Comparison of ENCODE assay signal across 1 cellular context in the genomic region with DNA sequence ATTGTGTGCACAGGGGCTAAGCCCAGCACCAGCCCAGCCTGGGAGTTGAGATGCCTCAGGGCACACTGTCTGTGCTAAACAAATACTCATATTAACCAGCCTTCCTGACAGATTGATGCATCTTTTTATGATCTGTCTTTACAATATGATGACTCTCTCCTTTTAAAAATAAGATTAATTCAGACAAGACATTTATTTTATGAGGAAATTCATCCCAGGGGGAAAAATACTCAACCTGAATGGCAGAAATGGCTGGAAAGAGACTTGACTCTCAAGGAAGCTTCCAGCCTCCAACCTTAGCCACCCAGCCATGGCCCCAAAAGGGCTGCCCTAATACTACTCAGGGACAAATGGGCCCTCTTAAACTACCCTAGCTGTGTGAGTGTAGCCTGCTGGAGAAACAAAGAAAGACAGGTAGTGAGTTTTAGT.
TF ChIP-seq lines count a peak whose summit lies in the region.

No MANE protein-coding gene starts in this region.

TF ChIP-seq in HEK293, 187 proteins besides CTCF, POLR2A, EP300 and RAD21 (continued from another document and continues in another):
- TF ChIP-seq ZNF26 (tag by site-specific recombination; IDR thresholded peaks at IDR 0.05) (no peak), PATZ1 (tag by site-specific recombination; IDR thresholded peaks at IDR 0.05) (no peak), ZNF354C (tag by site-specific recombination; IDR thresholded peaks at IDR 0.05; ENCODE audit: borderline replicate concordance, low read depth) (no peak), ZNF24 (tag by site-specific recombination; IDR thresholded peaks at IDR 0.05) (no peak), KLF17 (tag by site-specific recombination; IDR thresholded peaks at IDR 0.05) (no peak), ZNF341 (tag by site-specific recombination; IDR thresholded peaks at IDR 0.05; ENCODE audit: low read depth) (no peak), ZNF155 (tag by site-specific recombination; IDR thresholded peaks at IDR 0.05) (no peak), KLF16 (tag by site-specific recombination; IDR thresholded peaks at IDR 0.05) (no peak), ZNF10 (tag by site-specific recombination; IDR thresholded peaks at IDR 0.05) (no peak), ZNF248 (tag by site-specific recombination; IDR thresholded peaks at IDR 0.05) (no peak), ZNF274 (IDR thresholded peaks at IDR 0.05; ENCODE audit: low read length) (no peak), ZNF274 (tag by site-specific recombination; IDR thresholded peaks at IDR 0.05; ENCODE audit: borderline replicate concordance) (no peak), ZNF561 (tag by site-specific recombination; IDR thresholded peaks at IDR 0.05; ENCODE audit: borderline replicate concordance) (peak; percentile 73; the same call in 1 of the 2 replicates), ZNF239 (tag by site-specific recombination; IDR thresholded peaks at IDR 0.05) (no peak), ZNF670 (tag by site-specific recombination; IDR thresholded peaks at IDR 0.05; ENCODE audit: low read depth) (no peak), ZNF146 (tag by site-specific recombination; IDR thresholded peaks at IDR 0.05) (no peak), HOXC10 (CRISPR knock-in tag; IDR thresholded peaks at IDR 0.05) (no peak), ZSCAN4 (tag by site-specific recombination; IDR thresholded peaks at IDR 0.05) (no peak), SP2 (tag by site-specific recombination; IDR thresholded peaks at IDR 0.05) (no peak), GLI4 (tag by site-specific recombination; IDR thresholded peaks at IDR 0.05) (no peak), FEZF1 (tag by site-specific recombination; IDR thresholded peaks at IDR 0.05) (peak; percentile 44; the same call in 1 of the 2 replicates), ZNF202 (tag by site-specific recombination; IDR thresholded peaks at IDR 0.05; ENCODE audit: borderline replicate concordance) (no peak), TRIM28 (IDR thresholded peaks at IDR 0.05; ENCODE audit: borderline replicate concordance, low read length) (no peak), ZNF16 (tag by site-specific recombination; IDR thresholded peaks at IDR 0.05; ENCODE audit: low read depth) (no peak), ZNF335 (tag by site-specific recombination; conservative IDR thresholded peaks at IDR 0.05) (no peak), ZNF596 (tag by site-specific recombination; IDR thresholded peaks at IDR 0.05) (no peak), ZNF645 (tag by site-specific recombination; IDR thresholded peaks at IDR 0.05) (no peak), ZNF350 (tag by site-specific recombination; IDR thresholded peaks at IDR 0.05) (no peak), ZNF580 (tag by site-specific recombination; IDR thresholded peaks at IDR 0.05) (0 out of 2 replicates have a peak, but pooled peaks have one; percentile 29), ZEB2 (tag by site-specific recombination; IDR thresholded peaks at IDR 0.05) (0 out of 2 replicates have a peak, but pooled peaks have one; percentile 28), INSM2 (tag by site-specific recombination; IDR thresholded peaks at IDR 0.05) (peak; percentile 40; the same call in 1 of the 2 replicates), ZNF324 (tag by site-specific recombination; IDR thresholded peaks at IDR 0.05) (no peak), ZBTB49 (tag by site-specific recombination; IDR thresholded peaks at IDR 0.05; ENCODE audit: low read depth) (no peak), ZNF843 (tag by site-specific recombination; IDR thresholded peaks at IDR 0.05) (peak; percentile 83), ZNF169 (tag by site-specific recombination; IDR thresholded peaks at IDR 0.05) (no peak), ZFHX2 (tag by site-specific recombination; conservative IDR thresholded peaks at IDR 0.05) (no peak)
- TF ChIP-seq, protein P1, sequence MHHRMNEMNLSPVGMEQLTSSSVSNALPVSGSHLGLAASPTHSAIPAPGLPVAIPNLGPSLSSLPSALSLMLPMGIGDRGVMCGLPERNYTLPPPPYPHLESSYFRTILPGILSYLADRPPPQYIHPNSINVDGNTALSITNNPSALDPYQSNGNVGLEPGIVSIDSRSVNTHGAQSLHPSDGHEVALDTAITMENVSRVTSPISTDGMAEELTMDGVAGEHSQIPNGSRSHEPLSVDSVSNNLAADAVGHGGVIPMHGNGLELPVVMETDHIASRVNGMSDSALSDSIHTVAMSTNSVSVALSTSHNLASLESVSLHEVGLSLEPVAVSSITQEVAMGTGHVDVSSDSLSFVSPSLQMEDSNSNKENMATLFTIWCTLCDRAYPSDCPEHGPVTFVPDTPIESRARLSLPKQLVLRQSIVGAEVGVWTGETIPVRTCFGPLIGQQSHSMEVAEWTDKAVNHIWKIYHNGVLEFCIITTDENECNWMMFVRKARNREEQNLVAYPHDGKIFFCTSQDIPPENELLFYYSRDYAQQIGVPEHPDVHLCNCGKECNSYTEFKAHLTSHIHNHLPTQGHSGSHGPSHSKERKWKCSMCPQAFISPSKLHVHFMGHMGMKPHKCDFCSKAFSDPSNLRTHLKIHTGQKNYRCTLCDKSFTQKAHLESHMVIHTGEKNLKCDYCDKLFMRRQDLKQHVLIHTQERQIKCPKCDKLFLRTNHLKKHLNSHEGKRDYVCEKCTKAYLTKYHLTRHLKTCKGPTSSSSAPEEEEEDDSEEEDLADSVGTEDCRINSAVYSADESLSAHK (tag by site-specific recombination; IDR thresholded peaks at IDR 0.05): no peak
- TF ChIP-seq, protein P2, sequence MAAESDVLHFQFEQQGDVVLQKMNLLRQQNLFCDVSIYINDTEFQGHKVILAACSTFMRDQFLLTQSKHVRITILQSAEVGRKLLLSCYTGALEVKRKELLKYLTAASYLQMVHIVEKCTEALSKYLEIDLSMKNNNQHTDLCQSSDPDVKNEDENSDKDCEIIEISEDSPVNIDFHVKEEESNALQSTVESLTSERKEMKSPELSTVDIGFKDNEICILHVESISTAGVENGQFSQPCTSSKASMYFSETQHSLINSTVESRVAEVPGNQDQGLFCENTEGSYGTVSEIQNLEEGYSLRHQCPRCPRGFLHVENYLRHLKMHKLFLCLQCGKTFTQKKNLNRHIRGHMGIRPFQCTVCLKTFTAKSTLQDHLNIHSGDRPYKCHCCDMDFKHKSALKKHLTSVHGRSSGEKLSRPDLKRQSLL (tag by site-specific recombination; IDR thresholded peaks at IDR 0.05): no peak
- TF ChIP-seq, protein P3, sequence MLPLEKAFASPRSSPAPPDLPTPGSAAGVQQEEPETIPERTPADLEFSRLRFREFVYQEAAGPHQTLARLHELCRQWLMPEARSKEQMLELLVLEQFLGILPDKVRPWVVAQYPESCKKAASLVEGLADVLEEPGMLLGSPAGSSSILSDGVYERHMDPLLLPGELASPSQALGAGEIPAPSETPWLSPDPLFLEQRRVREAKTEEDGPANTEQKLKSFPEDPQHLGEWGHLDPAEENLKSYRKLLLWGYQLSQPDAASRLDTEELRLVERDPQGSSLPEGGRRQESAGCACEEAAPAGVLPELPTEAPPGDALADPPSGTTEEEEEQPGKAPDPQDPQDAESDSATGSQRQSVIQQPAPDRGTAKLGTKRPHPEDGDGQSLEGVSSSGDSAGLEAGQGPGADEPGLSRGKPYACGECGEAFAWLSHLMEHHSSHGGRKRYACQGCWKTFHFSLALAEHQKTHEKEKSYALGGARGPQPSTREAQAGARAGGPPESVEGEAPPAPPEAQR (tag by site-specific recombination; IDR thresholded peaks at IDR 0.05): no peak
- TF ChIP-seq, protein P4, sequence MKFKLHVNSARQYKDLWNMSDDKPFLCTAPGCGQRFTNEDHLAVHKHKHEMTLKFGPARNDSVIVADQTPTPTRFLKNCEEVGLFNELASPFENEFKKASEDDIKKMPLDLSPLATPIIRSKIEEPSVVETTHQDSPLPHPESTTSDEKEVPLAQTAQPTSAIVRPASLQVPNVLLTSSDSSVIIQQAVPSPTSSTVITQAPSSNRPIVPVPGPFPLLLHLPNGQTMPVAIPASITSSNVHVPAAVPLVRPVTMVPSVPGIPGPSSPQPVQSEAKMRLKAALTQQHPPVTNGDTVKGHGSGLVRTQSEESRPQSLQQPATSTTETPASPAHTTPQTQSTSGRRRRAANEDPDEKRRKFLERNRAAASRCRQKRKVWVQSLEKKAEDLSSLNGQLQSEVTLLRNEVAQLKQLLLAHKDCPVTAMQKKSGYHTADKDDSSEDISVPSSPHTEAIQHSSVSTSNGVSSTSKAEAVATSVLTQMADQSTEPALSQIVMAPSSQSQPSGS (tag by site-specific recombination; IDR thresholded peaks at IDR 0.05; ENCODE audit: low read depth): no peak
